ENCODE assay signal across 8 cellular contexts in the genomic region with DNA sequence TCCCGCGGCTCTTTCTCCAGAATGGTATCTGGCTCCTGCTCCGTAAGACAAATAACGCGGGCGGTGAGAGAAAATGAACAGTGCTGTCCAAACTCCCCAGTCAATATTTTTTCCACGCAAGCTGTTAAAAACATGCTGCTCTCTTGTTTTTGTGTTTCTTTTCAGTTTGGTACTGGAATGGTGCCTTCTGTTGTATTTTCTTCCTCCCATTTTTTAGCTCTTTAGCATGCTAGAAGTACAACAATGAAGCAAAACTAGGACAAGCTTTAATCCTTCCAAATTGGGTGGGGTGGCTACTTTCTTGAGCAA. TPM values are rescaled to one million over a fixed set of nuclear protein-coding genes. Genes with fewer than 3 reads are reported as not detected.
DNase-seq lines count a peak whose midpoint lies in the region; ATAC-seq and TF ChIP-seq lines count a peak whose summit lies in the region.

No MANE protein-coding gene starts in this region.

- no peaks in the 10 kb centered on the region for H3K9me3 Mint-ChIP-seq in activated naive CD4-positive, alpha-beta T cell treated with anti-CD3 and anti-CD28 coated beads, Interleukin-2, amount 10 ng/mL, durations not matched to agents 7 days and 5 days

- DNase-seq in activated naive CD4-positive, alpha-beta T cell treated with anti-CD3 and anti-CD28 coated beads, Interleukin-2, amount 10 ng/mL, durations not matched to agents 7 days and 5 days, result no peak
- no peak for DNase-seq in activated naive CD4-positive, alpha-beta T cell (lab: John Stamatoyannopoulos, UW)
- no peak for DNase-seq in foreskin keratinocyte
- DNase-seq in sciatic nerve (ENCODE audit: low spot score), result no peak
- no peak for DNase-seq in NCI-H345 treated with DMSO at 0.1 percent for 48 hours (lab: John Stamatoyannopoulos, UW; ENCODE audit: unreplicated experiment)
- DNase-seq in SIG-M5 (lab: John Stamatoyannopoulos, UW), result no peak
- no peak for DNase-seq in NCI-H128 (lab: John Stamatoyannopoulos, UW; ENCODE audit: unreplicated experiment)

- peak overlapping the region; percentile 77 for H3K27ac ChIP-seq in foreskin keratinocyte

- peaks cover 10% of the 10 kb centered on the region for H3K4me1 ChIP-seq in foreskin keratinocyte

- peak overlapping the region; percentile 95 for H3K27ac Mint-ChIP-seq in activated naive CD4-positive, alpha-beta T cell treated with anti-CD3 and anti-CD28 coated beads, Interleukin-2, amount 10 ng/mL, durations not matched to agents 7 days and 5 days

- peaks cover 39% of the 10 kb centered on the region for H3K4me1 Mint-ChIP-seq in activated naive CD4-positive, alpha-beta T cell treated with anti-CD3 and anti-CD28 coated beads, Interleukin-2, amount 10 ng/mL, durations not matched to agents 7 days and 5 days

- H3K27me3 Mint-ChIP-seq in activated naive CD4-positive, alpha-beta T cell treated with anti-CD3 and anti-CD28 coated beads, Interleukin-2, amount 10 ng/mL, durations not matched to agents 7 days and 5 days, result no peaks in the 10 kb centered on the region

- CTCF ChIA-PET in activated naive CD4-positive, alpha-beta T cell treated with anti-CD3 and anti-CD28 coated beads, Interleukin-2, amount 10 ng/mL, durations not matched to agents 7 days and 5 days (lab: Charles Lee), result interaction anchor here (0.8 to 3.6 kb wide), 6 partner anchors 11 to 180 kb away, joined by 3 to 32 read pairs (median 4); no protein-coding TSS in a partner anchor

- intact Hi-C loops in sciatic nerve (cut with DNase I), result no loop called here

- H3K36me3 Mint-ChIP-seq in activated naive CD4-positive, alpha-beta T cell treated with anti-CD3 and anti-CD28 coated beads, Interleukin-2, amount 10 ng/mL, durations not matched to agents 7 days and 5 days, result peaks cover 34% of the 10 kb centered on the region

- no peak for TF ChIP-seq CTCF in foreskin keratinocyte (conservative IDR thresholded peaks at IDR 0.05)

- no peaks in the 10 kb centered on the region for H3K27me3 ChIP-seq in foreskin keratinocyte

- peak overlapping the region; percentile 94 for H3K4me3 Mint-ChIP-seq in activated naive CD4-positive, alpha-beta T cell treated with anti-CD3 and anti-CD28 coated beads, Interleukin-2, amount 10 ng/mL, durations not matched to agents 7 days and 5 days

- peak; percentile 58 for ATAC-seq in SK-N-SH treated with all-trans-retinoic acid at 6 μM for 48 hours
- ATAC-seq in foreskin keratinocyte, result peak; percentile 43
- peak; percentile 48 for ATAC-seq in sciatic nerve

TF ChIP-seq in SK-N-SH treated with all-trans-retinoic acid at 6 μM for 48 hours, 23 proteins besides CTCF, POLR2A, EP300 and RAD21:
- TF ChIP-seq, protein P1, sequence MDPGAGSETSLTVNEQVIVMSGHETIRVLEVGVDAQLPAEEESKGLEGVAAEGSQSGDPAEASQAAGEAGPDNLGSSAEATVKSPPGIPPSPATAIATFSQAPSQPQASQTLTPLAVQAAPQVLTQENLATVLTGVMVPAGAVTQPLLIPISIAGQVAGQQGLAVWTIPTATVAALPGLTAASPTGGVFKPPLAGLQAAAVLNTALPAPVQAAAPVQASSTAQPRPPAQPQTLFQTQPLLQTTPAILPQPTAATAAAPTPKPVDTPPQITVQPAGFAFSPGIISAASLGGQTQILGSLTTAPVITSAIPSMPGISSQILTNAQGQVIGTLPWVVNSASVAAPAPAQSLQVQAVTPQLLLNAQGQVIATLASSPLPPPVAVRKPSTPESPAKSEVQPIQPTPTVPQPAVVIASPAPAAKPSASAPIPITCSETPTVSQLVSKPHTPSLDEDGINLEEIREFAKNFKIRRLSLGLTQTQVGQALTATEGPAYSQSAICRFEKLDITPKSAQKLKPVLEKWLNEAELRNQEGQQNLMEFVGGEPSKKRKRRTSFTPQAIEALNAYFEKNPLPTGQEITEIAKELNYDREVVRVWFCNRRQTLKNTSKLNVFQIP (CRISPR knock-in tag; IDR thresholded peaks at IDR 0.05; ENCODE audit: borderline replicate concordance, low read depth), result no peak
- TF ChIP-seq TOX (CRISPR knock-in tag; IDR thresholded peaks at IDR 0.05; ENCODE audit: borderline replicate concordance) (no peak), ZNF70 (CRISPR knock-in tag; IDR thresholded peaks at IDR 0.05) (no peak), ZFP30 (CRISPR knock-in tag; IDR thresholded peaks at IDR 0.05) (no peak), GLIS3 (CRISPR knock-in tag; IDR thresholded peaks at IDR 0.05) (no peak), OSR1 (CRISPR knock-in tag; IDR thresholded peaks at IDR 0.05) (no peak), CSDC2 (CRISPR knock-in tag; IDR thresholded peaks at IDR 0.05) (no peak), ZNF565 (CRISPR knock-in tag; conservative IDR thresholded peaks at IDR 0.05; ENCODE audit: low read depth) (no peak), CSRNP3 (CRISPR knock-in tag; IDR thresholded peaks at IDR 0.05) (no peak), ISL1 (CRISPR knock-in tag; IDR thresholded peaks at IDR 0.05) (no peak)
- TF ChIP-seq, protein P2, sequence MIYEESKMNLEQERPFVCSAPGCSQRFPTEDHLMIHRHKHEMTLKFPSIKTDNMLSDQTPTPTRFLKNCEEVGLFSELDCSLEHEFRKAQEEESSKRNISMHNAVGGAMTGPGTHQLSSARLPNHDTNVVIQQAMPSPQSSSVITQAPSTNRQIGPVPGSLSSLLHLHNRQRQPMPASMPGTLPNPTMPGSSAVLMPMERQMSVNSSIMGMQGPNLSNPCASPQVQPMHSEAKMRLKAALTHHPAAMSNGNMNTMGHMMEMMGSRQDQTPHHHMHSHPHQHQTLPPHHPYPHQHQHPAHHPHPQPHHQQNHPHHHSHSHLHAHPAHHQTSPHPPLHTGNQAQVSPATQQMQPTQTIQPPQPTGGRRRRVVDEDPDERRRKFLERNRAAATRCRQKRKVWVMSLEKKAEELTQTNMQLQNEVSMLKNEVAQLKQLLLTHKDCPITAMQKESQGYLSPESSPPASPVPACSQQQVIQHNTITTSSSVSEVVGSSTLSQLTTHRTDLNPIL (CRISPR knock-in tag; IDR thresholded peaks at IDR 0.05; ENCODE audit: low read depth), result no peak

RNA-seq across cellular contexts. Expression of gene PPP2R1B, which starts 0.6 kb away (rescaled TPM):
- total RNA-seq in foreskin keratinocyte (30.4 and 32.9 TPM in 2 replicates), sciatic nerve (37.7 TPM)
- polyA plus RNA-seq in foreskin keratinocyte, result 11.5 and 13.1 TPM in 2 replicates
